In genomic region chr5:96569332-96569731, GRCh38 we compare ENCODE assay signal across 26 cellular contexts.
DNase-seq lines count a peak whose midpoint lies in the region; ATAC-seq, FAIRE-seq and TF ChIP-seq lines count a peak whose summit lies in the region.
"Had no signal": no experiment of that assay in that cellular context is flagged by ENCODE, and none has a peak within 500 bp of the region (broad histone marks: within the 10 kb centered on the region; RNA-seq: fewer than 3 reads in every experiment).

No MANE protein-coding gene starts in this region.

- H3K27me3 ChIP-seq in Loucy (ENCODE audit: insufficient read depth, low read length, poor library complexity, severe bottlenecking) (no peaks in the 10 kb centered on the region), endothelial cell of umbilical vein (ENCODE audit: control insufficient read depth in 2 of 2, insufficient read depth in 2 of 2, low read length in 2 of 2) (no peaks in the 10 kb centered on the region), neural cell (ENCODE audit: insufficient read depth, low read depth, low read length) (no peaks in the 10 kb centered on the region), vagina (no peaks in the 10 kb centered on the region), right atrium auricular region (no peaks in the 10 kb centered on the region), heart right ventricle (no peaks in the 10 kb centered on the region)

- BruUV-seq in endothelial cell of umbilical vein (replicated peaks; lab: Mats Ljungman, UMichigan): no TSS peak

- FAIRE-seq in endothelial cell of umbilical vein (lab: Jason Lieb, UNC): no peak
- FAIRE-seq: GM19239 had no signal

- TF ChIP-seq POLR2A in endothelial cell of umbilical vein (IDR thresholded peaks at IDR 0.05; ENCODE audit: low read depth, low read length) (no peak), vagina (IDR thresholded peaks at IDR 0.05) (no peak)

- CTCF ChIA-PET in endothelial cell of umbilical vein (lab: Charles Lee): interaction anchor here (1.2 to 1.7 kb wide), 3 partner anchors 18 to 225 kb away, joined by 3 to 5 read pairs (median 3); no protein-coding TSS in a partner anchor

- H3K36me3 ChIP-seq in Loucy (ENCODE audit: insufficient read depth, low read length) (no peaks in the 10 kb centered on the region), endothelial cell of umbilical vein (ENCODE audit: control insufficient read depth in 2 of 2, extremely low read depth in 1 of 2, insufficient read depth in 2 of 2, low read length in 2 of 2) (no peaks in the 10 kb centered on the region), neural cell (ENCODE audit: insufficient read depth, low read length) (no peaks in the 10 kb centered on the region), vagina (no peaks in the 10 kb centered on the region), right atrium auricular region (no peaks in the 10 kb centered on the region), heart right ventricle (no peaks in the 10 kb centered on the region)

- TF ChIP-seq CTCF in Loucy (conservative IDR thresholded peaks at IDR 0.05; ENCODE audit: low read length): no peak
- no peak for TF ChIP-seq CTCF in endothelial cell of umbilical vein (IDR thresholded peaks at IDR 0.05; ENCODE audit: extremely low read depth in 1 of 2, insufficient read depth in 1 of 2, low read depth in 1 of 2, low read length in 2 of 2)
- no peak for TF ChIP-seq CTCF in neural cell (IDR thresholded peaks at IDR 0.05; ENCODE audit: poor library complexity, severe bottlenecking)
- no peak for TF ChIP-seq CTCF in vagina (IDR thresholded peaks at IDR 0.05)
- no peak for TF ChIP-seq CTCF in right atrium auricular region (IDR thresholded peaks at IDR 0.05)
- TF ChIP-seq CTCF in heart right ventricle (IDR thresholded peaks at IDR 0.05): no peak

- H4K20me1 ChIP-seq in Loucy (ENCODE audit: insufficient read depth, low read length, poor library complexity, severe bottlenecking) (no peaks in the 10 kb centered on the region), endothelial cell of umbilical vein (replicated peaks; ENCODE audit: control insufficient read depth, extremely low read depth, insufficient read depth, low read length) (no peaks in the 10 kb centered on the region), neural cell (ENCODE audit: insufficient read depth) (no peaks in the 10 kb centered on the region)

- DNase-seq in NCI-H2107 treated with DMSO at 0.1 percent for 48 hours (lab: John Stamatoyannopoulos, UW; ENCODE audit: unreplicated experiment) (peak; percentile 22), NCI-H2107 (lab: John Stamatoyannopoulos, UW) (no peak), endothelial cell of umbilical vein (ENCODE audit: low read depth, low spot score) (no peak), vagina (ENCODE audit: extremely low spot score in 2 of 2) (no peak), right atrium auricular region (ENCODE audit: low spot score) (no peak), heart right ventricle (no peak)
- DNase-seq: 8988T; C1 segment of cervical spinal cord; CD4-positive, alpha-beta memory T cell; COR-L47; H9; HFFc6; NCI-H1048; NCI-H1694; NCI-H2029 treated with DMSO at 0.1 percent for 48 hours; NCI-H446; NCI-H526; SHP77; T-helper 1 cell had no signal

- dilution Hi-C loops in endothelial cell of umbilical vein (cut with MboI; ENCODE audit: extremely low pct_ligation_motif_present, low sequenced_read_pairs): no loop called here

- TF ChIP-seq RAD21 in neural cell (conservative IDR thresholded peaks at IDR 0.05): no peak

- no peaks in the 10 kb centered on the region for H3K9me1 ChIP-seq in endothelial cell of umbilical vein (replicated peaks; ENCODE audit: control insufficient read depth, extremely low read depth, insufficient read depth, low read length)

- H3K4me1 ChIP-seq in Loucy (ENCODE audit: insufficient read depth, low read length, poor library complexity, severe bottlenecking): peaks cover 33% of the 10 kb centered on the region
- peaks cover 71% of the 10 kb centered on the region for H3K4me1 ChIP-seq in endothelial cell of umbilical vein (ENCODE audit: control insufficient read depth, extremely low read depth, insufficient read depth, low read length)
- H3K4me1 ChIP-seq in vagina: peaks cover 12% of the 10 kb centered on the region
- H3K4me1 ChIP-seq in right atrium auricular region: no peaks in the 10 kb centered on the region
- peaks cover 0 to 9% (median 0%) of the 10 kb centered on the region in 9 donors for H3K4me1 ChIP-seq in heart right ventricle

- H3K27ac ChIP-seq in endothelial cell of umbilical vein (ENCODE audit: insufficient read depth, low read depth, low read length) (no peak overlapping the region), neural cell (ENCODE audit: low read length) (peak overlapping the region; percentile 54), vagina (no peak overlapping the region), right atrium auricular region (no peak overlapping the region), heart right ventricle (no peak overlapping the region)
- H3K27ac ChIP-seq: KMS-11, RWPE1 had no signal

- no peaks in the 10 kb centered on the region for H3K9me3 ChIP-seq in Loucy (ENCODE audit: insufficient read depth, low read depth, low read length)
- no peaks in the 10 kb centered on the region for H3K9me3 ChIP-seq in endothelial cell of umbilical vein (replicated peaks; ENCODE audit: control insufficient read depth, insufficient read depth, low read length)
- H3K9me3 ChIP-seq in neural cell (ENCODE audit: low read length): no peaks in the 10 kb centered on the region
- no peaks in the 10 kb centered on the region for H3K9me3 ChIP-seq in vagina
- H3K9me3 ChIP-seq in right atrium auricular region: no peaks in the 10 kb centered on the region
- no peaks in the 10 kb centered on the region for H3K9me3 ChIP-seq in heart right ventricle

- no peak for ATAC-seq in heart right ventricle
- ATAC-seq: GM23338, Panc1 had no signal

- H3K4me3 ChIP-seq in Loucy (ENCODE audit: low read length, poor library complexity, severe bottlenecking) (no peak overlapping the region), endothelial cell of umbilical vein (replicated peaks in 1 of 3; ENCODE audit: insufficient read depth in 1 of 3, low read depth in 1 of 3, low read length in 3 of 3) (no peak overlapping the region), neural cell (ENCODE audit: low read length) (no peak overlapping the region), vagina (no peak overlapping the region), right atrium auricular region (no peak overlapping the region), heart right ventricle (no peak overlapping the region)
- H3K4me3 ChIP-seq: GM23338 had no signal

- H3F3A ChIP-seq in Loucy (ENCODE audit: low read depth) (no peaks in the 10 kb centered on the region), neural cell (ENCODE audit: insufficient read depth, low read length, poor library complexity, severe bottlenecking) (no peaks in the 10 kb centered on the region)

- H3K4me2 ChIP-seq in Loucy (ENCODE audit: low read depth, low read length, poor library complexity, severe bottlenecking): peak overlapping the region; percentile 0
- no peak overlapping the region for H3K4me2 ChIP-seq in endothelial cell of umbilical vein (ENCODE audit: insufficient read depth, low read length)
- no peak overlapping the region for H3K4me2 ChIP-seq in neural cell (ENCODE audit: low read length)
- H3K4me2 ChIP-seq: GM23338, KMS-11 had no signal

- H3K9ac ChIP-seq in Loucy (ENCODE audit: low read depth, low read length, poor library complexity, severe bottlenecking) (no peak overlapping the region), endothelial cell of umbilical vein (replicated peaks; ENCODE audit: extremely low read depth, insufficient read depth, low read length) (no peak overlapping the region), neural cell (ENCODE audit: low read length) (no peak overlapping the region)
- H3K9ac ChIP-seq: KMS-11 had no signal

- TF ChIP-seq EP300 in neural cell (conservative IDR thresholded peaks at IDR 0.05; ENCODE audit: poor library complexity, severe bottlenecking): no peak

- H2AFZ ChIP-seq in Loucy (ENCODE audit: low read length) (no peak overlapping the region), endothelial cell of umbilical vein (ENCODE audit: low read depth, low read length) (peak overlapping the region; percentile 26), neural cell (ENCODE audit: low read depth, low read length) (no peak overlapping the region)
- H2AFZ ChIP-seq: GM23338 had no signal

- H3K79me2 ChIP-seq in Loucy (ENCODE audit: insufficient read depth, low read length): no peaks in the 10 kb centered on the region
- no peaks in the 10 kb centered on the region for H3K79me2 ChIP-seq in endothelial cell of umbilical vein (ENCODE audit: control insufficient read depth, insufficient read depth, low read length)
- no peaks in the 10 kb centered on the region for H3K79me2 ChIP-seq in neural cell (replicated peaks; ENCODE audit: insufficient read depth, low read length)

- WGBS in heart right ventricle, 2 donors: 87 to 88% methylated on average over 4 of the region's 4 CpGs

- intact Hi-C loops in endothelial cell of umbilical vein (cut with micrococcal nuclease): loop anchor here (5.0 kb wide), 1 partner anchor 1738 kb away; no protein-coding TSS in a partner anchor
- intact Hi-C loops in vagina (cut with DNase I): no loop called here
- intact Hi-C loops in heart right ventricle (cut with DNase I): loop anchor here in 1 of 10 donors (10.0 kb wide), 1 partner anchor 135 kb away; the partner anchor contains the start of gene PCSK1

- POLR2A ChIA-PET in endothelial cell of umbilical vein (lab: Charles Lee): no interaction called here

- H3K9me2 ChIP-seq in Loucy (replicated peaks; ENCODE audit: low read depth, low read length) (no peaks in the 10 kb centered on the region), neural cell (ENCODE audit: insufficient read depth, low read length) (no peaks in the 10 kb centered on the region)

TF ChIP-seq in endothelial cell of umbilical vein, 7 proteins besides CTCF, POLR2A, EP300 and RAD21 (continues in another document):
- TF ChIP-seq GATA2 (IDR thresholded peaks at IDR 0.05; ENCODE audit: insufficient read depth, insufficient read length, low read depth, low read length): no peak
- no peak for TF ChIP-seq EZH2 (IDR thresholded peaks at IDR 0.05; ENCODE audit: borderline replicate concordance, low read depth, low read length, severe bottlenecking)
- TF ChIP-seq MYC (IDR thresholded peaks at IDR 0.05; ENCODE audit: low read depth, low read length): no peak
- no peak for TF ChIP-seq FOS (IDR thresholded peaks at IDR 0.05; ENCODE audit: borderline replicate concordance, insufficient read depth, low read length)

TF ChIP-seq in neural cell, 6 proteins besides CTCF, POLR2A, EP300 and RAD21 (continues in another document):
- no peak for TF ChIP-seq EZH2 (IDR thresholded peaks at IDR 0.05; ENCODE audit: borderline replicate concordance, insufficient read depth, low read length, poor library complexity, severe bottlenecking)
- no peak for TF ChIP-seq TAF1 (IDR thresholded peaks at IDR 0.05; ENCODE audit: low read depth)
- TF ChIP-seq POLR2AphosphoS5 (IDR thresholded peaks at IDR 0.05): no peak
